Comparison of ENCODE assay signal across 35 cellular contexts in genomic region chr1:173173388-173173787, GRCh38.
"Had no signal": no experiment of that assay in that cellular context is flagged by ENCODE, and none has a peak within 500 bp of the region (broad histone marks: within the 10 kb centered on the region; RNA-seq: fewer than 3 reads in every experiment).

No MANE protein-coding gene starts in this region.

- DNase-seq: MG63, MM.1S, MV-4-11, NCI-H1048, NCI-H1092, NCI-H1092 treated with DMSO at 0.1 percent for 48 hours, NCI-H1105, NCI-H1105 treated with DMSO at 0.1 percent for 48 hours, NCI-H1417, NCI-H1417 treated with DMSO at 0.1 percent for 48 hours, NCI-H1436, NCI-H1436 treated with DMSO at 0.1 percent for 48 hours, NCI-H146, NCI-H1694, NCI-H1694 treated with DMSO at 0.1 percent for 48 hours, NCI-H187, NCI-H187 treated with DMSO at 0.1 percent for 48 hours, NCI-H1930, NCI-H2029, NCI-H2029 treated with DMSO at 0.1 percent for 48 hours, NCI-H2081, NCI-H2081 treated with DMSO at 0.1 percent for 48 hours, NCI-H2107, NCI-H2171, NCI-H2171 treated with DMSO at 0.1 percent for 48 hours, NCI-H2227 treated with DMSO at 0.1 percent for 48 hours, NCI-H226, NCI-H345, NCI-H446, NCI-H446 treated with DMSO at 0.1 percent for 48 hours, NCI-H510A, NCI-H510A treated with DMSO at 0.1 percent for 48 hours, NCI-H524, NCI-H524 treated with DMSO at 0.1 percent for 48 hours, NCI-H526 had no signal

- H3K4me3 ChIP-seq: MG63 had no signal

- H3K36me3 ChIP-seq: MG63 had no signal

- H3K27me3 ChIP-seq: MG63 had no signal
